In genomic region chr15:76584868-76585572, GRCh38 we compare ENCODE assay signal across 20 cellular contexts.
DNase-seq lines count a peak whose midpoint lies in the region; ATAC-seq and TF ChIP-seq lines count a peak whose summit lies in the region.
"Had no signal": no experiment of that assay in that cellular context is flagged by ENCODE, and none has a peak within 500 bp of the region (broad histone marks: within the 10 kb centered on the region; RNA-seq: fewer than 3 reads in every experiment).

No MANE protein-coding gene starts in this region.

- no peaks in the 10 kb centered on the region for H3K27me3 ChIP-seq in right atrium auricular region
- no peaks in the 10 kb centered on the region for H3K27me3 ChIP-seq in heart left ventricle
- no peaks in the 10 kb centered on the region for H3K27me3 ChIP-seq in upper lobe of right lung
- H3K27me3 ChIP-seq: BE2C had no signal

- H3K9me3 ChIP-seq in right atrium auricular region (peaks cover 0 to 26% of the 10 kb centered on the region in 2 donors), heart left ventricle (peaks cover 0 to 43% (median 14%) of the 10 kb centered on the region in 12 donors), upper lobe of right lung (peaks cover 9% of the 10 kb centered on the region)
- H3K9me3 ChIP-seq: BE2C had no signal

- DNase-seq in Right ventricle myocardium inferior (ENCODE audit: missing footprints) (no peak), right atrium auricular region (ENCODE audit: low spot score) (no peak), heart left ventricle (no peak), left ventricle myocardium superior (no peak), T-helper 1 cell (no peak), upper lobe of right lung (no peak)
- DNase-seq: ACHN; BE2C; C1 segment of cervical spinal cord; CD4-positive, CD25-positive, alpha-beta regulatory T cell; CD8-positive, alpha-beta memory T cell; COR-L47; DMS 273 treated with DMSO at 0.1 percent for 48 hours; DMS53; DND-41; EL; GOT3; H9 had no signal

- no peak overlapping the region for H3K4me3 ChIP-seq in right atrium auricular region
- H3K4me3 ChIP-seq in heart left ventricle = no peak overlapping the region
- H3K4me3 ChIP-seq in upper lobe of right lung = no peak overlapping the region
- H3K4me3 ChIP-seq: GM12878 had no signal

- no peaks in the 10 kb centered on the region for H3K36me3 ChIP-seq in right atrium auricular region
- H3K36me3 ChIP-seq in heart left ventricle = no peaks in the 10 kb centered on the region
- H3K36me3 ChIP-seq in upper lobe of right lung = no peaks in the 10 kb centered on the region
- H3K36me3 ChIP-seq: BE2C had no signal

- TF ChIP-seq CTCF in right atrium auricular region (IDR thresholded peaks at IDR 0.05) = no peak
- TF ChIP-seq CTCF in heart left ventricle (IDR thresholded peaks at IDR 0.05) = no peak
- TF ChIP-seq CTCF in upper lobe of right lung (IDR thresholded peaks at IDR 0.05) = no peak

- H3K4me1 ChIP-seq in right atrium auricular region (peaks cover 0 to 7% of the 10 kb centered on the region in 2 donors), heart left ventricle (peaks cover 0 to 8% (median 0%) of the 10 kb centered on the region in 12 donors), upper lobe of right lung (no peaks in the 10 kb centered on the region)
- H3K4me1 ChIP-seq: BE2C had no signal

- 53 to 68% (median 61%) methylated on average over 2 of the region's 2 CpGs for WGBS in heart left ventricle, 4 donors

- peak overlapping the region in 1 of 2 donors; percentile 64 for H3K27ac ChIP-seq in right atrium auricular region
- H3K27ac ChIP-seq in heart left ventricle = peak overlapping the region in 10 of 12 donors; percentile 34 to 70 (median 54)
- no peak overlapping the region for H3K27ac ChIP-seq in upper lobe of right lung

- intact Hi-C loops in Right ventricle myocardium inferior (cut with DNase I) = no loop called here
- intact Hi-C loops in heart left ventricle (cut with DNase I) = no loop called here
- intact Hi-C loops in left ventricle myocardium superior (cut with micrococcal nuclease) = no loop called here
- intact Hi-C loops in upper lobe of right lung (cut with DNase I) = no loop called here

- TF ChIP-seq POLR2A in heart left ventricle (IDR thresholded peaks at IDR 0.05) = no peak

- ATAC-seq in Right ventricle myocardium inferior = peak; percentile 79
- ATAC-seq in heart left ventricle = peak; percentile 87 to 93 (median 90)
- peak; percentile 94 for ATAC-seq in left ventricle myocardium superior
- no peak for ATAC-seq in upper lobe of right lung
- ATAC-seq: GM12878, HepG2 had no signal
